Comparison of ENCODE assay signal across 9 cellular contexts in genomic region chr2:234979204-234980167, GRCh38. TPM values are rescaled to one million over a fixed set of nuclear protein-coding genes. Genes with fewer than 3 reads are reported as not detected.
DNase-seq lines count a peak whose midpoint lies in the region; ATAC-seq and TF ChIP-seq lines count a peak whose summit lies in the region.
"Had no signal": no experiment of that assay in that cellular context is flagged by ENCODE, and none has a peak within 500 bp of the region (broad histone marks: within the 10 kb centered on the region; RNA-seq: fewer than 3 reads in every experiment).

No MANE protein-coding gene starts in this region.

- H3K36me3 Mint-ChIP-seq in progenitor cell of endocrine pancreas (ENCODE audit: insufficient read depth): peaks cover 9% of the 10 kb centered on the region
- no peaks in the 10 kb centered on the region for H3K36me3 Mint-ChIP-seq in activated naive CD4-positive, alpha-beta T cell treated with anti-CD3 and anti-CD28 coated beads, Interleukin-2, amount 50 U/mL, for 72 hours

- ATAC-seq in left cardiac atrium (peak in 1 of 2 donors; percentile 6), HG03175 (IDR thresholded peaks at IDR 0.05; ENCODE audit: unreplicated experiment) (no peak)
- no peak for ATAC-seq in activated naive CD4-positive, alpha-beta T cell treated with anti-CD3 and anti-CD28 coated beads, Interleukin-2, amount 50 U/mL, for 72 hours
- ATAC-seq: sciatic nerve had no signal

- H3K27me3 Mint-ChIP-seq in progenitor cell of endocrine pancreas: no peaks in the 10 kb centered on the region

- peaks cover 77% of the 10 kb centered on the region for H3K4me1 Mint-ChIP-seq in progenitor cell of endocrine pancreas (ENCODE audit: low read depth)

- intact Hi-C loops in left cardiac atrium (cut with DNase I): no loop called here

- H3K27ac Mint-ChIP-seq in progenitor cell of endocrine pancreas: peak overlapping the region; percentile 99
- no peak overlapping the region for H3K27ac Mint-ChIP-seq in activated naive CD4-positive, alpha-beta T cell treated with anti-CD3 and anti-CD28 coated beads, Interleukin-2, amount 50 U/mL, for 72 hours

- no peak overlapping the region for H3K4me3 Mint-ChIP-seq in progenitor cell of endocrine pancreas (ENCODE audit: low read depth)

- DNase-seq in DMS 273 (lab: John Stamatoyannopoulos, UW; ENCODE audit: unreplicated experiment): peak; percentile 48
- DNase-seq in RWPE1 (ENCODE audit: low spot score): no peak
- peak; percentile 73 for DNase-seq in left cardiac atrium
- no peak for DNase-seq in progenitor cell of endocrine pancreas (ENCODE audit: low spot score, unreplicated experiment)
- DNase-seq in activated naive CD4-positive, alpha-beta T cell treated with anti-CD3 and anti-CD28 coated beads, Interleukin-2, amount 50 U/mL, for 72 hours (ENCODE audit: low spot score in 2 of 2): no peak
- no peak for DNase-seq in activated CD4-positive, alpha-beta T cell treated with anti-CD3 and anti-CD28 coated beads for 1 hour
- no peak for DNase-seq in NCI-H2227 (lab: John Stamatoyannopoulos, UW; ENCODE audit: unreplicated experiment)

- no peak for TF ChIP-seq CTCF in RWPE1 (conservative IDR thresholded peaks at IDR 0.05; ENCODE audit: low read depth)
- no peak for TF ChIP-seq CTCF in progenitor cell of endocrine pancreas (IDR thresholded peaks at IDR 0.05; ENCODE audit: unreplicated experiment)

- H3K9me3 Mint-ChIP-seq in progenitor cell of endocrine pancreas (ENCODE audit: low read depth): no peaks in the 10 kb centered on the region
- no peaks in the 10 kb centered on the region for H3K9me3 Mint-ChIP-seq in activated naive CD4-positive, alpha-beta T cell treated with anti-CD3 and anti-CD28 coated beads, Interleukin-2, amount 50 U/mL, for 72 hours

- POLR2A ChIA-PET in RWPE1 (lab: Yijun Ruan, JAX; ENCODE audit: low non-redundant PET): no interaction called here

- CTCF ChIA-PET in RWPE1 (lab: Yijun Ruan, JAX): no interaction called here

- peak overlapping the region; percentile 89 for H3K27ac ChIP-seq in RWPE1

RNA-seq across cellular contexts. Expression of gene SH3BP4, which starts 27.7 kb away (rescaled TPM):
- total RNA-seq in left cardiac atrium (10 to 100 TPM; 15.1 to 27.0 TPM), progenitor cell of endocrine pancreas (45.7 and 49.0 TPM in 2 replicates)
- total RNA-seq in activated naive CD4-positive, alpha-beta T cell treated with anti-CD3 and anti-CD28 coated beads, Interleukin-2, amount 50 U/mL, for 72 hours: under 1 TPM in 1 of 2 donors, not detected in 1; 0.31 TPM

Comparison
In these comparisons a context has a peak if more than half of its experiments do, and no peak if none do; other contexts are left out.
1. DNase-seq: peak in DMS 273 (single experiment) and left cardiac atrium (single experiment); none in RWPE1 (single experiment), progenitor cell of endocrine pancreas (single experiment), activated naive CD4-positive, alpha-beta T cell treated with anti-CD3 and anti-CD28 coated beads, Interleukin-2, amount 50 U/mL, for 72 hours (0 of 2), activated CD4-positive, alpha-beta T cell treated with anti-CD3 and anti-CD28 coated beads for 1 hour (single experiment) and NCI-H2227 (single experiment).
2. RNA of gene SH3BP4, which starts 27.7 kb away (total RNA-seq): 45.7 to 49.0 TPM in progenitor cell of endocrine pancreas and 15.1 to 27.0 TPM in left cardiac atrium; 0.31 TPM in activated naive CD4-positive, alpha-beta T cell treated with anti-CD3 and anti-CD28 coated beads, Interleukin-2, amount 50 U/mL, for 72 hours; every median in the first group is over 10 times any median in the second.